In the genomic region with DNA sequence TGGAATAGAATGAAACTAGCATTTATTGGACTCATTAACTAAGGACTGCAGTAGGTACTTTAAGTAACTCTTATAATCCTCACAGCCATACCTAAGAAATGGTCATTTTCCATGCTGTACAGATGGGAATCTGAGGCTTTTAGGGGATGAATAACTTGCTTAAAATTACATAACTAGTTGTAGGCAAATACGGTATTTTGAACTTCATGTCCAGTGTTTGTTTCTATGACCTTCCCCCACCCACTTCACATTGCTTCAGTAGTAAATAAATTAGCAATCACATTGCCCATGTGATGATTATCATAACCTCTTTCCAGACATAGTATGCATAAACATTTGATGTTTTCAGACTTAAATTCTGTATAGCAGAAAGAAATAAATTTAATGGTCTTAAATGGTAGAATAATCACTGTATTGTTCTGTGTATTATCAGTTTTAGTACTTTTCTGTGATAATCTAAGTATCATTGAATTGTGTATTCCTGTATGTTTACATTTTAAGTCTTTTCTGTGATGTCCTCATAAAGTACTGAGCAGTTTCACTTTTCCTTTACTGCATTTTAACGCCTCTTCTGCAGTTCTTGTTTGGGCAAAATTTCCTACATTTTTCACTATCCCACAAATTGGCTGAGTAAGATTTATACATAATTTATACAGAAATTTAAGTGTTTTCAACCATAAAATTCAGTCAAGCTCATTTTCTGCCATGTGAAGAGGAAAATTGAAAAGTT, we compare ENCODE assay signal across 1 cellular context.
TF ChIP-seq lines count a peak whose summit lies in the region.

No MANE protein-coding gene starts in this region.

TF ChIP-seq in IMR-90, 13 proteins besides CTCF, POLR2A, EP300 and RAD21:
- TF ChIP-seq MAFK (IDR thresholded peaks at IDR 0.05; ENCODE audit: low read depth, low read length), result no peak
